Comparison of ENCODE assay signal across 24 cellular contexts in the genomic region with DNA sequence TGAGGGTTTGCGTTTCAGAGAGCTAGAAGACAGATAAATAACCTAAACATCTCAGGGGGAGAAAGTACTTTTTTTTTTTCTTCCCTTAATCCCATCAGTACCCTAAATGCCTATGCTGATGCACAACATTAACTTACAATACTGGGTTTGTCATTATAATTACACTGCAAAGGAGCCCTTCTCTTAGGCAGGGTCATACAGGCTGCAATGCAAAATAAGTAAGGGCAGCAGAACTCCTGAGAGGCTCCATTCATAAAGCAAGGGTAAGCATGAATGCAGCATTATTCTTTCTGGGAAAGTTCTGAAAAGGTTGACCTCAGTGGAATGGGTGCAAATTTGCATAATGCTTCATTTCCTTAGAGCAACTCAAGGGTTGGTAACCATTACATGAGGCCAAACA.
DNase-seq lines count a peak whose midpoint lies in the region; ATAC-seq and TF ChIP-seq lines count a peak whose summit lies in the region.
"Had no signal": no experiment of that assay in that cellular context is flagged by ENCODE, and none has a peak within 500 bp of the region (broad histone marks: within the 10 kb centered on the region; RNA-seq: fewer than 3 reads in every experiment).

No MANE protein-coding gene starts in this region.

- H3K4me1 Mint-ChIP-seq in WTC11: peaks cover 28% of the 10 kb centered on the region
- H3K4me1 Mint-ChIP-seq: CD4-positive, CD25-positive, alpha-beta regulatory T cell had no signal

- peaks cover 41% of the 10 kb centered on the region for H3K9me3 ChIP-seq in HUES48 (ENCODE audit: control insufficient read depth, insufficient read depth, low read length)
- H3K9me3 ChIP-seq in iPS DF 6.9 (ENCODE audit: control insufficient read depth, insufficient read depth, low read length): no peaks in the 10 kb centered on the region
- H3K9me3 ChIP-seq in MG63: no peaks in the 10 kb centered on the region
- H3K9me3 ChIP-seq: Caco-2, SJSA1 had no signal

- CTCF ChIA-PET in WTC11 (lab: Charles Lee): no interaction called here

- H3K9me3 Mint-ChIP-seq in WTC11: peaks cover 22% of the 10 kb centered on the region

- H3K36me3 ChIP-seq in HUES48 (ENCODE audit: control insufficient read depth, insufficient read depth, low read length) (no peaks in the 10 kb centered on the region), iPS DF 6.9 (ENCODE audit: control insufficient read depth, insufficient read depth, low read length) (no peaks in the 10 kb centered on the region), MG63 (no peaks in the 10 kb centered on the region)
- H3K36me3 ChIP-seq: SJSA1 had no signal

- POLR2A ChIA-PET in WTC11 (lab: Charles Lee): no interaction called here

- H3K9ac ChIP-seq in HUES48 (ENCODE audit: low read depth, low read length): no peak overlapping the region
- H3K9ac ChIP-seq: GM23248, KMS-11 had no signal

- H3K27me3 Mint-ChIP-seq in WTC11 (ENCODE audit: low read depth): peaks cover 45% of the 10 kb centered on the region
- H3K27me3 Mint-ChIP-seq: CD4-positive, CD25-positive, alpha-beta regulatory T cell had no signal

- H3K27ac ChIP-seq in HUES48 (ENCODE audit: low read depth, low read length) (peak overlapping the region; percentile 83), iPS DF 6.9 (ENCODE audit: low read length) (no peak overlapping the region)
- H3K27ac ChIP-seq: GM23248, HL-60, KMS-11, SJSA1 had no signal

- H3K4me3 ChIP-seq in HUES48 (ENCODE audit: low read depth, low read length) (peak overlapping the region; percentile 5; the same call in 1 of the 2 replicates), iPS DF 6.9 (ENCODE audit: low read length) (no peak overlapping the region), MG63 (no peak overlapping the region)
- H3K4me3 ChIP-seq: GM12878, GM23248, SJSA1 had no signal

- H3K27ac Mint-ChIP-seq in WTC11: no peak overlapping the region
- H3K27ac Mint-ChIP-seq: CD4-positive, CD25-positive, alpha-beta regulatory T cell had no signal

- peak; percentile 100 for ATAC-seq in WTC11
- ATAC-seq in GM19395 (IDR thresholded peaks at IDR 0.05; ENCODE audit: unreplicated experiment): no peak
- no peak for ATAC-seq in HG02610 (IDR thresholded peaks at IDR 0.05; ENCODE audit: unreplicated experiment)
- ATAC-seq: GM12878, Right ventricle myocardium inferior had no signal

- DNase-seq in WTC11 (ENCODE audit: low spot score): no peak
- peak; percentile 20 for DNase-seq in iPS DF 6.9 (ENCODE audit: low read depth, low spot score)
- DNase-seq in activated gamma-delta T cell (lab: John Stamatoyannopoulos, UW): no peak
- no peak for DNase-seq in MG63
- DNase-seq: Caco-2; CD4-positive, CD25-positive, alpha-beta regulatory T cell; DMS 273 treated with DMSO at 0.1 percent for 48 hours; DMS79 treated with DMSO at 0.1 percent for 48 hours; GM23248; IMR-90; NCI-H1105 treated with DMSO at 0.1 percent for 48 hours; NCI-H2081; NCI-H2171; NCI-H345; NCI-H524; NCI-H82 had no signal

- peak overlapping the region; percentile 24; the same call in 1 of the 2 replicates for H3K4me3 Mint-ChIP-seq in WTC11
- H3K4me3 Mint-ChIP-seq: CD4-positive, CD25-positive, alpha-beta regulatory T cell had no signal

- H3K4me1 ChIP-seq in HUES48 (ENCODE audit: control insufficient read depth, insufficient read depth, low read length): peaks cover 20% of the 10 kb centered on the region
- H3K4me1 ChIP-seq in iPS DF 6.9 (ENCODE audit: control insufficient read depth, insufficient read depth, low read length): no peaks in the 10 kb centered on the region
- H3K4me1 ChIP-seq: Caco-2, SJSA1 had no signal

- H3K36me3 Mint-ChIP-seq in WTC11: peaks cover 26% of the 10 kb centered on the region
- H3K36me3 Mint-ChIP-seq: CD4-positive, CD25-positive, alpha-beta regulatory T cell had no signal

- H3K27me3 ChIP-seq in HUES48 (ENCODE audit: control insufficient read depth, insufficient read depth, low read length) (no peaks in the 10 kb centered on the region), iPS DF 6.9 (ENCODE audit: control insufficient read depth, insufficient read depth, low read length) (no peaks in the 10 kb centered on the region), MG63 (no peaks in the 10 kb centered on the region)
- H3K27me3 ChIP-seq: SJSA1 had no signal

- no CpG with 5 or more reads among the region's 1 CpG for WGBS in iPS DF 6.9 (ENCODE audit: insufficient coverage, insufficient read length)

- TF ChIP-seq CTCF in WTC11 (IDR thresholded peaks at IDR 0.05): no peak

TF ChIP-seq in WTC11, 78 proteins besides CTCF, POLR2A, EP300 and RAD21:
- TF ChIP-seq ZNF219 (CRISPR knock-in tag; IDR thresholded peaks at IDR 0.05; ENCODE audit: borderline replicate concordance): no peak
- TF ChIP-seq TEAD1 (CRISPR knock-in tag; IDR thresholded peaks at IDR 0.05): 0 out of 2 replicates have a peak, but pooled peaks have one; percentile 16
- TF ChIP-seq FOXK1 (CRISPR knock-in tag; IDR thresholded peaks at IDR 0.05): no peak
